Comparison of ENCODE assay signal across 1 cellular context in genomic region chr9:100739666-100740065, GRCh38.
TF ChIP-seq lines count a peak whose summit lies in the region.

No MANE protein-coding gene starts in this region.

TF ChIP-seq in GM23338, 12 proteins besides CTCF, POLR2A, EP300 and RAD21 (continued from another document):
- TF ChIP-seq ZNF462 (CRISPR knock-in tag; IDR thresholded peaks at IDR 0.05), result no peak
- TF ChIP-seq ZNF331 (CRISPR knock-in tag; IDR thresholded peaks at IDR 0.05; ENCODE audit: low read depth), result no peak
- TF ChIP-seq EZH2phosphoT487 (IDR thresholded peaks at IDR 0.05; ENCODE audit: unreplicated experiment), result no peak
